In genomic region chr6:111585969-111586315, GRCh38 we compare ENCODE assay signal across 20 cellular contexts. TPM values are rescaled to one million over a fixed set of nuclear protein-coding genes. Genes with fewer than 3 reads are reported as not detected.
DNase-seq lines count a peak whose midpoint lies in the region; ATAC-seq and TF ChIP-seq lines count a peak whose summit lies in the region.
"Had no signal": no experiment of that assay in that cellular context is flagged by ENCODE, and none has a peak within 500 bp of the region (broad histone marks: within the 10 kb centered on the region; RNA-seq: fewer than 3 reads in every experiment).

No MANE protein-coding gene starts in this region.

- peak overlapping the region; percentile 37 for H3K4me2 ChIP-seq in mammary epithelial cell (ENCODE audit: insufficient read depth, low read depth, low read length)

- no TSS peak for BruUV-seq in mammary epithelial cell (replicated peaks; lab: Mats Ljungman, UMichigan)

- H3K27me3 ChIP-seq in mammary epithelial cell (ENCODE audit: insufficient read depth, low read length) (no peaks in the 10 kb centered on the region), left lung (no peaks in the 10 kb centered on the region), tibial artery (no peaks in the 10 kb centered on the region)
- H3K27me3 ChIP-seq: foreskin keratinocyte, Peyer's patch had no signal

- H3K27ac ChIP-seq in mammary epithelial cell (ENCODE audit: insufficient read depth, low read depth, low read length) (no peak overlapping the region), left lung (peak overlapping the region; percentile 46 to 63), tibial artery (peak overlapping the region; percentile 4 to 57)
- H3K27ac ChIP-seq: 22Rv1, foreskin keratinocyte had no signal

- H3K4me3 ChIP-seq in mammary epithelial cell (replicated peaks in 1 of 3; ENCODE audit: insufficient read depth in 1 of 3, low read depth in 2 of 3, low read length in 3 of 3) (no peak overlapping the region), left lung (no peak overlapping the region), tibial artery (no peak overlapping the region)
- H3K4me3 ChIP-seq: Peyer's patch had no signal

- peak; percentile 28 for DNase-seq in DMS 273 (lab: John Stamatoyannopoulos, UW; ENCODE audit: unreplicated experiment)
- DNase-seq in DMS 273 treated with DMSO at 0.1 percent for 48 hours (lab: John Stamatoyannopoulos, UW), result no peak
- no peak for DNase-seq in mammary epithelial cell
- no peak for DNase-seq in left lung
- DNase-seq in tibial artery, result no peak
- no peak for DNase-seq in NCI-H2081 (lab: John Stamatoyannopoulos, UW)
- DNase-seq in erythroblast (lab: John Stamatoyannopoulos, UW), result no peak
- DNase-seq: activated B cell treated with CpG ODN at 0.5 μM for 24 hours; activated CD4-positive, alpha-beta memory T cell treated with anti-CD3 and anti-CD28 coated beads for 36 hours; activated naive CD4-positive, alpha-beta T cell treated with Interleukin-2 at 50 U/mL for 16 hours; C1 segment of cervical spinal cord; kidney; midbrain; NCI-H345; Peyer's patch; stimulated activated CD4-positive, alpha-beta T cell treated with anti-CD3 and anti-CD28 coated beads, Interleukin-15, amount 100 ng/mL, for 24 hours had no signal

- no peak overlapping the region for H2AFZ ChIP-seq in mammary epithelial cell (ENCODE audit: low read depth, low read length)

- CTCF ChIA-PET in mammary epithelial cell (lab: Charles Lee; ENCODE audit: low non-redundant PET), result no interaction called here

- no peak for ATAC-seq in left lung
- no peak for ATAC-seq in HG03378 (IDR thresholded peaks at IDR 0.05; ENCODE audit: unreplicated experiment)
- ATAC-seq: foreskin keratinocyte, SK-N-SH treated with all-trans-retinoic acid at 6 μM for 48 hours had no signal

- in situ Hi-C loops in mammary epithelial cell (cut with MboI; ENCODE audit: low sequenced_read_pairs in 2 of 2), result no loop called here

- intact Hi-C loops in mammary epithelial cell (cut with micrococcal nuclease), result no loop called here
- intact Hi-C loops in left lung (cut with DNase I), result no loop called here
- intact Hi-C loops in tibial artery (cut with DNase I; ENCODE audit: low total_unique reads), result no loop called here

- peaks cover 27% of the 10 kb centered on the region for H3K36me3 ChIP-seq in mammary epithelial cell (ENCODE audit: insufficient read depth, low read length)
- peaks cover 0 to 5% of the 10 kb centered on the region in 2 donors for H3K36me3 ChIP-seq in left lung
- H3K36me3 ChIP-seq in tibial artery, result no peaks in the 10 kb centered on the region
- H3K36me3 ChIP-seq: Peyer's patch had no signal

- no peaks in the 10 kb centered on the region for H4K20me1 ChIP-seq in mammary epithelial cell (ENCODE audit: insufficient read depth, low read length)

- no peak for TF ChIP-seq POLR2A in erythroblast (IDR thresholded peaks at IDR 0.05; ENCODE audit: low read length)

- no peak overlapping the region for H3K9ac ChIP-seq in mammary epithelial cell (ENCODE audit: insufficient read depth, low read length)

- dilution Hi-C loops in mammary epithelial cell (cut with HindIII; ENCODE audit: low sequenced_read_pairs), result loop anchor here (5.0 kb wide), 1 partner anchor 79 kb away; no protein-coding TSS in a partner anchor

- peaks cover 98% of the 10 kb centered on the region for H3K79me2 ChIP-seq in mammary epithelial cell (ENCODE audit: insufficient read depth, low read length)

- TF ChIP-seq CTCF in mammary epithelial cell (conservative IDR thresholded peaks at IDR 0.05 in 1 of 2, IDR thresholded peaks at IDR 0.05 in 1 of 2; ENCODE audit: extremely low read depth in 1 of 2, insufficient read depth in 1 of 2, low read depth in 1 of 2, low read length in 2 of 2), result no peak
- no peak for TF ChIP-seq CTCF in left lung (IDR thresholded peaks at IDR 0.05)
- no peak for TF ChIP-seq CTCF in tibial artery (IDR thresholded peaks at IDR 0.05)

- H3K4me1 ChIP-seq in mammary epithelial cell (ENCODE audit: insufficient read depth, low read length), result peaks cover 56% of the 10 kb centered on the region
- H3K4me1 ChIP-seq in left lung, result peaks cover 26 to 44% of the 10 kb centered on the region in 2 donors
- H3K4me1 ChIP-seq in tibial artery, result peaks cover 0 to 72% (median 50%) of the 10 kb centered on the region in 4 donors

- no peaks in the 10 kb centered on the region for H3K9me3 ChIP-seq in mammary epithelial cell (replicated peaks; ENCODE audit: insufficient read depth, low read length)
- H3K9me3 ChIP-seq in left lung, result no peaks in the 10 kb centered on the region
- no peaks in the 10 kb centered on the region for H3K9me3 ChIP-seq in tibial artery
- H3K9me3 ChIP-seq: Peyer's patch had no signal

- WGBS in mammary epithelial cell (ENCODE audit: low coverage, missing lambda C conversion rate), result 88% methylated on average over 2 of the region's 2 CpGs

RNA-seq across cellular contexts. Expression of gene TRAF3IP2, which starts 19.7 kb away (rescaled TPM):
- total RNA-seq in mammary epithelial cell (10 to 100 TPM; 65.8 to 82.2 TPM), left lung (10 to 100 TPM; 25.6 to 26.2 TPM)
- polyA plus RNA-seq in mammary epithelial cell, result 63.3 TPM
- polyA minus RNA-seq in mammary epithelial cell, result 40.0 TPM
